ENCODE assay signal across 8 cellular contexts in the genomic region with DNA sequence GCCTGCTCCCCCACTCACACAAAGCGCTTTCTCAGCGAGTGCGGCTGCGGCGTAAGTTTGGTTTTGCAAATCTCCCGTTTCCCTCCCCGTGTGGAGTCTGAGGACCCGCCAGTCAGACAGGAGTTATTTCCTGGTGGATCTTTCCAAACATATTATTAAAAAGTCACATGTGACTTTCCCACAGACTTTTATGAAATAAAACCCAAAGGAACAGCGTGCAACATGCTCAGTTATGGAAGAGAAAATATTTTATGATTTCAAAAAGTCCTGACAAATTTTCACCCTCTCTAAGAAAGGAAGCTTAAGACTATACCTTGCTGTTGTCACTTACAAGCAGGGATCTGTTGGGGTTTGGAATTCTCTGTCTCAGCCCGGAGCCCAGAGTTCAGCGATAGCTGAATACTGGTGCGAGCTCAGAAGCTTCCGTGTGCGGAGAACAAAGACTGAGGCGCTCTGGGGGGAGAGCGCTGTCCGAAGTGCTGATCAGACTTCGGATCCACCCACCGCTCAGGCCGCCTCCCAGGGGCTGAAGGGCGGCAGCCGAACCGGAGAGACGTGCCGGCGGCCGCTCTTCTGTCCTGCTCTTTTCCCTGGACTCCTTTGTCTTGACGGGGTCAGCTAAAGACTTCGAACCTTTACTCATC. TPM values are rescaled to one million over a fixed set of nuclear protein-coding genes. Genes with fewer than 3 reads are reported as not detected.
DNase-seq lines count a peak whose midpoint lies in the region; ATAC-seq, FAIRE-seq and TF ChIP-seq lines count a peak whose summit lies in the region.

No MANE protein-coding gene starts in this region.

- BruUV-seq in K562 (replicated peaks; lab: Mats Ljungman, UMichigan) (no TSS peak), HepG2 (replicated peaks; lab: Mats Ljungman, UMichigan) (no TSS peak)

- POLR2A ChIA-PET in K562 (lab: Yijun Ruan, JAX) (interaction anchor here (0.6 kb wide), 1 partner anchor 772 kb away, joined by 3 read pairs; no protein-coding TSS in a partner anchor), HepG2 (lab: Yijun Ruan, JAX) (interaction anchor here (0.6 to 1.3 kb wide), 2 partner anchors 10 to 94 kb away, joined by 3 read pairs; partner anchors contain the start of gene PCMTD2)

- H3K9ac ChIP-seq in K562 (ENCODE audit: insufficient read depth in 1 of 2, low read depth in 2 of 2, low read length in 2 of 2) (no peak overlapping the region), HepG2 (ENCODE audit: insufficient read depth, low read depth, low read length) (no peak overlapping the region)

- TF ChIP-seq POLR2A in K562 (conservative IDR thresholded peaks at IDR 0.05), result no peak
- TF ChIP-seq POLR2A in HepG2 (IDR thresholded peaks at IDR 0.05; ENCODE audit: insufficient read depth in 1 of 2, low read depth in 2 of 2, low read length in 2 of 2), result no peak
- no peak for TF ChIP-seq POLR2A in H54 (IDR thresholded peaks at IDR 0.05; ENCODE audit: low read depth, low read length)

- H3K27ac ChIP-seq in K562 (ENCODE audit: extremely low read depth, low read depth, low read length) (no peak overlapping the region), HepG2 (ENCODE audit: extremely low read length, insufficient read depth, low read length) (no peak overlapping the region)

- 21% methylated on average over 28 of the region's 29 CpGs for WGBS in K562 (ENCODE audit: insufficient coverage, low coverage, missing lambda C conversion rate)
- 24% methylated on average over 28 of the region's 29 CpGs for WGBS in HepG2 (ENCODE audit: low lambda C conversion rate)

- H3K36me3 ChIP-seq in K562 (ENCODE audit: control insufficient read depth, insufficient read depth, low read length) (no peaks in the 10 kb centered on the region), HepG2 (replicated peaks in 1 of 2; ENCODE audit: control insufficient read depth in 1 of 2, insufficient read depth in 2 of 2, low read length in 2 of 2) (no peaks in the 10 kb centered on the region)

- TF ChIP-seq EP300 in K562 (IDR thresholded peaks at IDR 0.05; ENCODE audit: low read length) (no peak), HepG2 (IDR thresholded peaks at IDR 0.05; ENCODE audit: low read depth in 2 of 2, low read length in 2 of 2) (no peak), HepG2 (CRISPR knock-in tag; IDR thresholded peaks at IDR 0.05; ENCODE audit: borderline replicate concordance) (peak; percentile 57; the same call in 1 of the 2 replicates)

- ATAC-seq in K562 (peak; percentile 98), HepG2 (peak; percentile 87), GM21367 (IDR thresholded peaks at IDR 0.05; ENCODE audit: unreplicated experiment) (no peak), GM18907 (IDR thresholded peaks at IDR 0.05; ENCODE audit: unreplicated experiment) (no peak)

- peaks cover 7% of the 10 kb centered on the region; the same call in 1 of the 2 replicates for H4K20me1 ChIP-seq in K562 (replicated peaks; ENCODE audit: control insufficient read depth, insufficient read depth, low read length)
- H4K20me1 ChIP-seq in HepG2 (ENCODE audit: insufficient read depth, low read length), result peaks cover 7% of the 10 kb centered on the region; the same call in 1 of the 2 replicates

- FAIRE-seq in K562 (lab: Jason Lieb, UNC) (peak; percentile 76), HepG2 (lab: Jason Lieb, UNC) (peak; percentile 98), H54 (lab: Jason Lieb, UNC) (no peak)

- TF ChIP-seq CTCF in GM12865 (IDR thresholded peaks at IDR 0.05; ENCODE audit: insufficient read depth, low read depth, low read length, missing control alignments) (no peak), K562 (IDR thresholded peaks at IDR 0.05 in 2 of 3, conservative IDR thresholded peaks at IDR 0.05 in 1 of 3; ENCODE audit: insufficient read depth in 2 of 3, low read depth in 1 of 3, low read length in 3 of 3) (no peak), HepG2 (CRISPR knock-in tag; IDR thresholded peaks at IDR 0.05) (peak; percentile 31; the same call in 1 of the 2 replicates)

- H3K79me2 ChIP-seq in K562 (ENCODE audit: control insufficient read depth, insufficient read depth, low read length) (no peaks in the 10 kb centered on the region), HepG2 (ENCODE audit: insufficient read depth, low read length) (no peaks in the 10 kb centered on the region)

- H2AFZ ChIP-seq in K562 (ENCODE audit: low read depth, low read length) (no peak overlapping the region), HepG2 (ENCODE audit: low read length) (no peak overlapping the region)

- CTCF ChIA-PET in K562 (lab: Yijun Ruan, JAX; ENCODE audit: low intra/inter-chr PET ratio) (no interaction called here), HepG2 (lab: Yijun Ruan, JAX; ENCODE audit: low intra/inter-chr PET ratio, low total read pairs) (interaction anchor here (1.9 kb wide), 1 partner anchor 124 kb away, joined by 7 read pairs; no protein-coding TSS in a partner anchor)

- peaks cover 0 to 10% of the 10 kb centered on the region in 2 experiments; a peak in 1 of 5 replicates for H3K4me1 ChIP-seq in K562 (replicated peaks in 1 of 2; ENCODE audit: control insufficient read depth in 2 of 2, insufficient read depth in 2 of 2, low read length in 2 of 2)
- H3K4me1 ChIP-seq in HepG2 (ENCODE audit: insufficient read depth, low read length), result peaks cover 12% of the 10 kb centered on the region; the same call in 1 of the 2 replicates

- intact Hi-C loops in K562 (cut with micrococcal nuclease), result no loop called here
- intact Hi-C loops in HepG2 (cut with micrococcal nuclease; ENCODE audit: unreplicated experiment), result no loop called here

- TF ChIP-seq RAD21 in K562 (CRISPR knock-in tag; conservative IDR thresholded peaks at IDR 0.05 in 1 of 2, IDR thresholded peaks at IDR 0.05 in 1 of 2) (peak in 1 of 2 experiments; percentile 22; a peak in 1 of 4 replicates), HepG2 (CRISPR knock-in tag; IDR thresholded peaks at IDR 0.05) (peak; percentile 67)

- no peaks in the 10 kb centered on the region for H3K9me1 ChIP-seq in K562 (ENCODE audit: control insufficient read depth, insufficient read depth, low read length)

- H3K27me3 ChIP-seq in K562 (ENCODE audit: control insufficient read depth in 2 of 2, insufficient read depth in 2 of 2, low read length in 2 of 2), result peaks cover 28 to 70% of the 10 kb centered on the region in 2 experiments
- peaks cover 9 to 66% of the 10 kb centered on the region in 2 experiments; a peak in 4 of 5 replicates for H3K27me3 ChIP-seq in HepG2 (ENCODE audit: control insufficient read depth in 1 of 2, insufficient read depth in 2 of 2, low read length in 2 of 2)

- no peaks in the 10 kb centered on the region for H3K9me3 ChIP-seq in K562 (replicated peaks; ENCODE audit: control insufficient read depth, insufficient read depth, low read depth, low read length)
- H3K9me3 ChIP-seq in HepG2 (ENCODE audit: low read length), result no peaks in the 10 kb centered on the region

- H3K4me3 ChIP-seq in GM12865 (ENCODE audit: low read depth, low read length), result no peak overlapping the region
- no peak overlapping the region for H3K4me3 ChIP-seq in K562
- H3K4me3 ChIP-seq in HepG2 (replicated peaks in 1 of 3; ENCODE audit: insufficient read depth in 1 of 3, low read depth in 2 of 3, low read length in 3 of 3), result no peak overlapping the region

- in situ Hi-C loops in K562 (cut with MboI) (no loop called here), HepG2 (cut with HindIII; ENCODE audit: extremely low pct_ligation_motif_present, low pct_unique_long_range_greater_than_20kb) (no loop called here)

- H3K4me2 ChIP-seq in K562 (ENCODE audit: insufficient read depth, low read length) (no peak overlapping the region), HepG2 (ENCODE audit: low read depth, low read length) (no peak overlapping the region)

- DNase-seq in GM12865 (ENCODE audit: low read depth) (peak; percentile 18), NCI-H2227 (lab: John Stamatoyannopoulos, UW; ENCODE audit: unreplicated experiment) (peak; percentile 58), K562 (ENCODE audit: extremely low read depth in 1 of 4, low spot score in 3 of 4) (peak; percentile 76 to 83 (median 81)), HepG2 (ENCODE audit: low spot score) (peak; percentile 68), H54 (ENCODE audit: insufficient read length, low spot score) (no peak), hippocampal formation (lab: John Stamatoyannopoulos, UW) (no peak)

RNA-seq across cellular contexts. Expression of gene MYT1, which starts 2.5 kb away (rescaled TPM):
- total RNA-seq in K562 (2011; cell fraction: chromatin; rRNA removed; ENCODE audit: low replicate concordance), result 0.14 TPM in 1 of 2 replicates, not detected in the other
- total RNA-seq in K562 (2011; cell fraction: nucleolus; rRNA removed), result 0.26 TPM in 1 of 2 replicates, not detected in the other
- not detected in 2 replicates for total RNA-seq in K562 (2011; cell fraction: nucleoplasm; rRNA removed)
- total RNA-seq in K562 (2014; rRNA removed), result 0.12 TPM in 1 of 2 replicates, not detected in the other
- total RNA-seq in K562 (2014; rRNA removed; fragmentation: Illumina TruSeq; extraction: Trizol), result 0.04 TPM in 1 of 2 replicates, not detected in the other
- not detected in 2 replicates for total RNA-seq in K562 (2015; rRNA removed; fragmentation: Illumina TruSeq; extraction: Trizol)
- total RNA-seq in K562 (2021), result 0.02 TPM in 1 of 2 replicates, not detected in the other
- polyA plus RNA-seq in K562 (2011; rRNA removed), result 0.10 and 0.12 TPM in 2 replicates
- polyA plus RNA-seq in K562 (2011; cell fraction: cytosol; rRNA removed), result 0.03 and 0.13 TPM in 2 replicates
- 0.04 and 0.17 TPM in 2 replicates for polyA plus RNA-seq in K562 (2011; cell fraction: nucleus; rRNA removed)
- 0.04 and 0.07 TPM in 2 replicates for polyA plus RNA-seq in K562 (2012)
- 0.12 TPM in 1 of 2 replicates, not detected in the other for polyA plus RNA-seq in K562 (2014; fragmentation: Illumina TruSeq; extraction: Trizol)
- polyA plus RNA-seq in K562 (2014; fragmentation: Nextera tagmentation; extraction: Ambion mirVana), result under 1 TPM in 1 of 2 experiments, not detected in 1; 0.06 TPM
- 0.05 TPM in 1 of 2 replicates, not detected in the other for polyA plus RNA-seq in K562 (2014; rRNA removed)
- 0.07 and 0.09 TPM in 2 replicates for polyA minus RNA-seq in K562 (2011; rRNA and poly(A)+ RNA removed)
- polyA minus RNA-seq in K562 (2011; cell fraction: cytosol; rRNA and poly(A)+ RNA removed), result not detected in 2 replicates
- 0.11 TPM in 1 of 2 replicates, not detected in the other for polyA minus RNA-seq in K562 (2011; cell fraction: nucleus; rRNA and poly(A)+ RNA removed)
- 0.42 and 0.58 TPM in 2 replicates for total RNA-seq in HepG2 (2016; rRNA removed; fragmentation: Illumina TruSeq; extraction: Trizol)
- total RNA-seq in HepG2 (2016; cell fraction: cytosol; rRNA removed; fragmentation: Illumina TruSeq; extraction: Trizol; ENCODE audit: low read depth), result 0.10 TPM in 1 of 2 replicates, not detected in the other
- 0.12 and 0.30 TPM in 2 replicates for total RNA-seq in HepG2 (2016; cell fraction: insoluble cytoplasmic fraction; rRNA removed; fragmentation: Illumina TruSeq; extraction: Trizol)
- 0.07 and 0.34 TPM in 2 replicates for total RNA-seq in HepG2 (2016; cell fraction: membrane; rRNA removed; fragmentation: Illumina TruSeq; extraction: Trizol)
- total RNA-seq in HepG2 (2016; cell fraction: nucleus; rRNA removed; fragmentation: Illumina TruSeq; extraction: Trizol), result 0.88 and 1.2 TPM in 2 replicates
- 2.5 and 3.2 TPM in 2 replicates for polyA plus RNA-seq in HepG2 (2011; rRNA removed)
- polyA plus RNA-seq in HepG2 (2011; cell fraction: cytosol; rRNA removed), result 1.5 TPM in 2 replicates
- polyA plus RNA-seq in HepG2 (2011; cell fraction: nucleus; rRNA removed), result 3.2 and 3.4 TPM in 2 replicates
- polyA plus RNA-seq in HepG2 (2012), result 1.0 and 1.6 TPM in 2 replicates
- 0.15 TPM in 1 of 2 replicates, not detected in the other for polyA plus RNA-seq in HepG2 (2016; cell fraction: cytosol; fragmentation: Illumina TruSeq; extraction: Trizol; ENCODE audit: low read depth)
- polyA plus RNA-seq in HepG2 (2016; cell fraction: insoluble cytoplasmic fraction; fragmentation: Illumina TruSeq; extraction: Trizol; ENCODE audit: low read depth), result 0.27 and 0.67 TPM in 2 replicates
- 0.15 and 0.27 TPM in 2 replicates for polyA plus RNA-seq in HepG2 (2016; cell fraction: membrane; fragmentation: Illumina TruSeq; extraction: Trizol; ENCODE audit: low read depth)
- 1.2 and 2.9 TPM in 2 replicates for polyA plus RNA-seq in HepG2 (2016; cell fraction: nucleus; fragmentation: Illumina TruSeq; extraction: Trizol; ENCODE audit: insufficient read depth, low read depth)
- 1.4 TPM in 1 of 2 replicates, not detected in the other for polyA minus RNA-seq in HepG2 (2011; rRNA and poly(A)+ RNA removed; ENCODE audit: low replicate concordance)
- 0.20 and 0.70 TPM in 2 replicates for polyA minus RNA-seq in HepG2 (2011; cell fraction: cytosol; rRNA and poly(A)+ RNA removed)
- polyA minus RNA-seq in HepG2 (2011; cell fraction: nucleus; rRNA and poly(A)+ RNA removed), result 1.8 and 3.6 TPM in 2 replicates

RNA-seq across cellular contexts. Expression of gene NPBWR2, which starts 54.4 kb away (rescaled TPM):
- not detected in 2 replicates for total RNA-seq in K562 (2011; cell fraction: chromatin; rRNA removed; ENCODE audit: low replicate concordance)
- total RNA-seq in K562 (2011; cell fraction: nucleolus; rRNA removed), result not detected in 2 replicates
- not detected in 2 replicates for total RNA-seq in K562 (2011; cell fraction: nucleoplasm; rRNA removed)
- not detected in 2 replicates for total RNA-seq in K562 (2014; rRNA removed)
- total RNA-seq in K562 (2014; rRNA removed; fragmentation: Illumina TruSeq; extraction: Trizol), result not detected in 2 replicates
- total RNA-seq in K562 (2015; rRNA removed; fragmentation: Illumina TruSeq; extraction: Trizol), result not detected in 2 replicates
- total RNA-seq in K562 (2021), result not detected in 2 replicates
- not detected in 2 replicates for polyA plus RNA-seq in K562 (2011; rRNA removed)
- polyA plus RNA-seq in K562 (2011; cell fraction: cytosol; rRNA removed), result not detected in 2 replicates
- polyA plus RNA-seq in K562 (2011; cell fraction: nucleus; rRNA removed), result not detected in 2 replicates
- not detected in 2 replicates for polyA plus RNA-seq in K562 (2012)
- not detected in 2 replicates for polyA plus RNA-seq in K562 (2014; fragmentation: Illumina TruSeq; extraction: Trizol)
- polyA plus RNA-seq in K562 (2014; fragmentation: Nextera tagmentation; extraction: Ambion mirVana), result not detected
- polyA plus RNA-seq in K562 (2014; rRNA removed), result not detected in 2 replicates
- not detected in 2 replicates for polyA minus RNA-seq in K562 (2011; rRNA and poly(A)+ RNA removed)
- not detected in 2 replicates for polyA minus RNA-seq in K562 (2011; cell fraction: cytosol; rRNA and poly(A)+ RNA removed)
- not detected in 2 replicates for polyA minus RNA-seq in K562 (2011; cell fraction: nucleus; rRNA and poly(A)+ RNA removed)
- not detected in 2 replicates for total RNA-seq in HepG2 (2016; rRNA removed; fragmentation: Illumina TruSeq; extraction: Trizol)
- not detected in 2 replicates for total RNA-seq in HepG2 (2016; cell fraction: cytosol; rRNA removed; fragmentation: Illumina TruSeq; extraction: Trizol; ENCODE audit: low read depth)
- total RNA-seq in HepG2 (2016; cell fraction: insoluble cytoplasmic fraction; rRNA removed; fragmentation: Illumina TruSeq; extraction: Trizol), result not detected in 2 replicates
- total RNA-seq in HepG2 (2016; cell fraction: membrane; rRNA removed; fragmentation: Illumina TruSeq; extraction: Trizol), result not detected in 2 replicates
- total RNA-seq in HepG2 (2016; cell fraction: nucleus; rRNA removed; fragmentation: Illumina TruSeq; extraction: Trizol), result not detected in 2 replicates
- polyA plus RNA-seq in HepG2 (2011; rRNA removed), result not detected in 2 replicates
- polyA plus RNA-seq in HepG2 (2011; cell fraction: cytosol; rRNA removed), result not detected in 2 replicates
- polyA plus RNA-seq in HepG2 (2011; cell fraction: nucleus; rRNA removed), result not detected in 2 replicates
- not detected in 2 replicates for polyA plus RNA-seq in HepG2 (2012)
- not detected in 2 replicates for polyA plus RNA-seq in HepG2 (2016; cell fraction: cytosol; fragmentation: Illumina TruSeq; extraction: Trizol; ENCODE audit: low read depth)
- not detected in 2 replicates for polyA plus RNA-seq in HepG2 (2016; cell fraction: insoluble cytoplasmic fraction; fragmentation: Illumina TruSeq; extraction: Trizol; ENCODE audit: low read depth)
- not detected in 2 replicates for polyA plus RNA-seq in HepG2 (2016; cell fraction: membrane; fragmentation: Illumina TruSeq; extraction: Trizol; ENCODE audit: low read depth)
- polyA plus RNA-seq in HepG2 (2016; cell fraction: nucleus; fragmentation: Illumina TruSeq; extraction: Trizol; ENCODE audit: insufficient read depth, low read depth), result not detected in 2 replicates
- polyA minus RNA-seq in HepG2 (2011; rRNA and poly(A)+ RNA removed; ENCODE audit: low replicate concordance), result not detected in 2 replicates
- not detected in 2 replicates for polyA minus RNA-seq in HepG2 (2011; cell fraction: cytosol; rRNA and poly(A)+ RNA removed)
- not detected in 2 replicates for polyA minus RNA-seq in HepG2 (2011; cell fraction: nucleus; rRNA and poly(A)+ RNA removed)

Comparison
In these comparisons a context has a peak if more than half of its experiments do, and no peak if none do; other contexts are left out.
1. DNase-seq: peak in GM12865 (single experiment), NCI-H2227 (single experiment), K562 (4 of 4) and HepG2 (single experiment); none in H54 (single experiment) and hippocampal formation (0 of 2).
2. ATAC-seq: peak in K562 (single experiment) and HepG2 (single experiment); none in GM21367 (single experiment) and GM18907 (single experiment).